In the genomic region with DNA sequence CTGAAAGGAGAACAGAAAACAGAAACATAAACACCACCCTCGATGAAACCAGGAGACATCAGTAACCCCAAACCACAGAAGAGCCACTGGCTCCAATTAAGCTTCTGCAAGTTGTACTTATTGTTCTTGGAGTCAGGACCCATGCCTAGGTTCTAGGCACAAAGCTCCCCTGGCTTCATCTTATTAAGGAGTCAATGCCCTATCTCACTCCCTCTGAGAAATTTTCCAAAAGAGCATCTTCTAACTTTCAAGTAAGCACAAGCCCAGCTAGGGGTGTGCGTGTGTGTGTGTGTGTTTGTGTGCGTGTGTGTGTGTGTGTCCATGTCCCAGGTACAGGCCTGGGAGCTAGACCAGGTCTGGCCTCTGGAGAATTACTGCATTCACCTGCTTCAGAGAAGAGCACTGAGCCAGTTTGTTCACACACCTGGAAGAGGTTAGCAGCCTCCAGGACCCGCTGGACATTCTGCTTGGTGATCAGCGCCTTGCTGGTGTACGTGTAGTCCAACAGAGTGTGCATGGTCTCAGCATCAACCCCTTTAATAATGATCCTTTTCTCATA, we compare ENCODE assay signal across 1 cellular context.
A peak's percentile ranks its signal among the peaks of the same experiment; 100 is the strongest.
TF ChIP-seq lines count a peak whose summit lies in the region.

No MANE protein-coding gene starts in this region.

TF ChIP-seq in GM12878, 131 proteins besides CTCF, POLR2A, EP300 and RAD21 (continued from another document and continues in another):
- TF ChIP-seq, protein P1, sequence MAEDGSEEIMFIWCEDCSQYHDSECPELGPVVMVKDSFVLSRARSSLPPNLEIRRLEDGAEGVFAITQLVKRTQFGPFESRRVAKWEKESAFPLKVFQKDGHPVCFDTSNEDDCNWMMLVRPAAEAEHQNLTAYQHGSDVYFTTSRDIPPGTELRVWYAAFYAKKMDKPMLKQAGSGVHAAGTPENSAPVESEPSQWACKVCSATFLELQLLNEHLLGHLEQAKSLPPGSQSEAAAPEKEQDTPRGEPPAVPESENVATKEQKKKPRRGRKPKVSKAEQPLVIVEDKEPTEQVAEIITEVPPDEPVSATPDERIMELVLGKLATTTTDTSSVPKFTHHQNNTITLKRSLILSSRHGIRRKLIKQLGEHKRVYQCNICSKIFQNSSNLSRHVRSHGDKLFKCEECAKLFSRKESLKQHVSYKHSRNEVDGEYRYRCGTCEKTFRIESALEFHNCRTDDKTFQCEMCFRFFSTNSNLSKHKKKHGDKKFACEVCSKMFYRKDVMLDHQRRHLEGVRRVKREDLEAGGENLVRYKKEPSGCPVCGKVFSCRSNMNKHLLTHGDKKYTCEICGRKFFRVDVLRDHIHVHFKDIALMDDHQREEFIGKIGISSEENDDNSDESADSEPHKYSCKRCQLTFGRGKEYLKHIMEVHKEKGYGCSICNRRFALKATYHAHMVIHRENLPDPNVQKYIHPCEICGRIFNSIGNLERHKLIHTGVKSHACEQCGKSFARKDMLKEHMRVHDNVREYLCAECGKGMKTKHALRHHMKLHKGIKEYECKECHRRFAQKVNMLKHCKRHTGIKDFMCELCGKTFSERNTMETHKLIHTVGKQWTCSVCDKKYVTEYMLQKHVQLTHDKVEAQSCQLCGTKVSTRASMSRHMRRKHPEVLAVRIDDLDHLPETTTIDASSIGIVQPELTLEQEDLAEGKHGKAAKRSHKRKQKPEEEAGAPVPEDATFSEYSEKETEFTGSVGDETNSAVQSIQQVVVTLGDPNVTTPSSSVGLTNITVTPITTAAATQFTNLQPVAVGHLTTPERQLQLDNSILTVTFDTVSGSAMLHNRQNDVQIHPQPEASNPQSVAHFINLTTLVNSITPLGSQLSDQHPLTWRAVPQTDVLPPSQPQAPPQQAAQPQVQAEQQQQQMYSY (CRISPR knock-in tag; IDR thresholded peaks at IDR 0.05): no peak
- TF ChIP-seq POLR2AphosphoS5 (IDR thresholded peaks at IDR 0.05; ENCODE audit: low read length) (no peak), ETV6 (conservative IDR thresholded peaks at IDR 0.05 in 1 of 2, IDR thresholded peaks at IDR 0.05 in 1 of 2; ENCODE audit: borderline replicate concordance in 1 of 2, low read depth in 1 of 2) (peak in 1 of 2 experiments; percentile 65; a peak in 2 of 4 replicates), RB1 (IDR thresholded peaks at IDR 0.05; ENCODE audit: borderline replicate concordance) (0 out of 2 replicates have a peak, but pooled peaks have one; percentile 36), MTA3 (IDR thresholded peaks at IDR 0.05; ENCODE audit: borderline replicate concordance, low read length) (peak; percentile 73), IKZF1 (conservative IDR thresholded peaks at IDR 0.05) (peak; percentile 92), JUNB (IDR thresholded peaks at IDR 0.05) (peak; percentile 19; the same call in 1 of the 2 replicates), ZSCAN29 (IDR thresholded peaks at IDR 0.05) (0 out of 2 replicates have a peak, but pooled peaks have one; percentile 18), GABPA (IDR thresholded peaks at IDR 0.05; ENCODE audit: low read depth) (no peak), NBN (IDR thresholded peaks at IDR 0.05) (peak; percentile 40), MYC (IDR thresholded peaks at IDR 0.05; ENCODE audit: insufficient read depth, insufficient read length, insufficient replicate concordance, low read length, severe bottlenecking) (no peak), CHD2 (IDR thresholded peaks at IDR 0.05; ENCODE audit: borderline replicate concordance, low read depth, low read length) (peak; percentile 74; the same call in 1 of the 2 replicates), RAD51 (IDR thresholded peaks at IDR 0.05) (no peak), IKZF2 (IDR thresholded peaks at IDR 0.05) (peak; percentile 97 to 98), CHD1 (IDR thresholded peaks at IDR 0.05; ENCODE audit: low read depth, low read length) (0 out of 2 replicates have a peak, but pooled peaks have one; percentile 15), ATF7 (IDR thresholded peaks at IDR 0.05; ENCODE audit: low read depth) (peak; percentile 80), EZH2 (IDR thresholded peaks at IDR 0.05; ENCODE audit: borderline replicate concordance, control insufficient read depth, low read depth, low read length) (peak; percentile 79; the same call in 1 of the 2 replicates), TBL1XR1 (IDR thresholded peaks at IDR 0.05; ENCODE audit: low read depth, low read length) (peak; percentile 88), BCL11A (IDR thresholded peaks at IDR 0.05; ENCODE audit: low read depth, low read length) (peak; percentile 100), MTA2 (IDR thresholded peaks at IDR 0.05; ENCODE audit: low read depth) (peak; percentile 100), POLR2AphosphoS2 (IDR thresholded peaks at IDR 0.05; ENCODE audit: low read depth, low read length) (no peak), SUZ12 (IDR thresholded peaks at IDR 0.05; ENCODE audit: unreplicated experiment) (no peak), CBFB (IDR thresholded peaks at IDR 0.05; ENCODE audit: low read depth) (peak; percentile 91)
- TF ChIP-seq, protein P2, sequence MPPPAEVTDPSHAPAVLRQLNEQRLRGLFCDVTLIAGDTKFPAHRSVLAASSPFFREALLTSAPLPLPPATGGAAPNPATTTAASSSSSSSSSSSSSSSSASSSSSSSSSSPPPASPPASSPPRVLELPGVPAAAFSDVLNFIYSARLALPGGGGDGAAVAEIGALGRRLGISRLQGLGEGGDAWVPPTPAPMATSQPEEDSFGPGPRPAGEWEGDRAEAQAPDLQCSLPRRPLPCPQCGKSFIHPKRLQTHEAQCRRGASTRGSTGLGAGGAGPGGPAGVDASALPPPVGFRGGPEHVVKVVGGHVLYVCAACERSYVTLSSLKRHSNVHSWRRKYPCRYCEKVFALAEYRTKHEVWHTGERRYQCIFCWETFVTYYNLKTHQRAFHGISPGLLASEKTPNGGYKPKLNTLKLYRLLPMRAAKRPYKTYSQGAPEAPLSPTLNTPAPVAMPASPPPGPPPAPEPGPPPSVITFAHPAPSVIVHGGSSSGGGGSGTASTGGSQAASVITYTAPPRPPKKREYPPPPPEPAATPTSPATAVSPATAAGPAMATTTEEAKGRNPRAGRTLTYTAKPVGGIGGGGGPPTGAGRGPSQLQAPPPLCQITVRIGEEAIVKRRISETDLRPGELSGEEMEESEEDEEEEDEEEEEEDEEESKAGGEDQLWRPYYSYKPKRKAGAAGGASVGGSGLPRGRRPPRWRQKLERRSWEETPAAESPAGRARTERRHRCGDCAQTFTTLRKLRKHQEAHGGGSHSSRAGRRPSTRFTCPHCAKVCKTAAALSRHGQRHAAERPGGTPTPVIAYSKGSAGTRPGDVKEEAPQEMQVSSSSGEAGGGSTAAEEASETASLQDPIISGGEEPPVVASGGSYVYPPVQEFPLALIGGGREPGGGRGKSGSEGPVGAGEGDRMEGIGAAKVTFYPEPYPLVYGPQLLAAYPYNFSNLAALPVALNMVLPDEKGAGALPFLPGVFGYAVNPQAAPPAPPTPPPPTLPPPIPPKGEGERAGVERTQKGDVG (CRISPR knock-in tag; IDR thresholded peaks at IDR 0.05): no peak
- TF ChIP-seq, protein P3, sequence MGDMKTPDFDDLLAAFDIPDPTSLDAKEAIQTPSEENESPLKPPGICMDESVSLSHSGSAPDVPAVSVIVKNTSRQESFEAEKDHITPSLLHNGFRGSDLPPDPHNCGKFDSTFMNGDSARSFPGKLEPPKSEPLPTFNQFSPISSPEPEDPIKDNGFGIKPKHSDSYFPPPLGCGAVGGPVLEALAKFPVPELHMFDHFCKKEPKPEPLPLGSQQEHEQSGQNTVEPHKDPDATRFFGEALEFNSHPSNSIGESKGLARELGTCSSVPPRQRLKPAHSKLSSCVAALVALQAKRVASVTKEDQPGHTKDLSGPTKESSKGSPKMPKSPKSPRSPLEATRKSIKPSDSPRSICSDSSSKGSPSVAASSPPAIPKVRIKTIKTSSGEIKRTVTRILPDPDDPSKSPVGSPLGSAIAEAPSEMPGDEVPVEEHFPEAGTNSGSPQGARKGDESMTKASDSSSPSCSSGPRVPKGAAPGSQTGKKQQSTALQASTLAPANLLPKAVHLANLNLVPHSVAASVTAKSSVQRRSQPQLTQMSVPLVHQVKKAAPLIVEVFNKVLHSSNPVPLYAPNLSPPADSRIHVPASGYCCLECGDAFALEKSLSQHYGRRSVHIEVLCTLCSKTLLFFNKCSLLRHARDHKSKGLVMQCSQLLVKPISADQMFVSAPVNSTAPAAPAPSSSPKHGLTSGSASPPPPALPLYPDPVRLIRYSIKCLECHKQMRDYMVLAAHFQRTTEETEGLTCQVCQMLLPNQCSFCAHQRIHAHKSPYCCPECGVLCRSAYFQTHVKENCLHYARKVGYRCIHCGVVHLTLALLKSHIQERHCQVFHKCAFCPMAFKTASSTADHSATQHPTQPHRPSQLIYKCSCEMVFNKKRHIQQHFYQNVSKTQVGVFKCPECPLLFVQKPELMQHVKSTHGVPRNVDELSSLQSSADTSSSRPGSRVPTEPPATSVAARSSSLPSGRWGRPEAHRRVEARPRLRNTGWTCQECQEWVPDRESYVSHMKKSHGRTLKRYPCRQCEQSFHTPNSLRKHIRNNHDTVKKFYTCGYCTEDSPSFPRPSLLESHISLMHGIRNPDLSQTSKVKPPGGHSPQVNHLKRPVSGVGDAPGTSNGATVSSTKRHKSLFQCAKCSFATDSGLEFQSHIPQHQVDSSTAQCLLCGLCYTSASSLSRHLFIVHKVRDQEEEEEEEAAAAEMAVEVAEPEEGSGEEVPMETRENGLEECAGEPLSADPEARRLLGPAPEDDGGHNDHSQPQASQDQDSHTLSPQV (IDR thresholded peaks at IDR 0.05): peak; percentile 4; the same call in 1 of the 2 replicates
- TF ChIP-seq, protein P4, sequence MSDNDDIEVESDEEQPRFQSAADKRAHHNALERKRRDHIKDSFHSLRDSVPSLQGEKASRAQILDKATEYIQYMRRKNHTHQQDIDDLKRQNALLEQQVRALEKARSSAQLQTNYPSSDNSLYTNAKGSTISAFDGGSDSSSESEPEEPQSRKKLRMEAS (IDR thresholded peaks at IDR 0.05; ENCODE audit: low read depth, low read length): no peak; the same call in 1 of the 2 replicates
- TF ChIP-seq, protein P5, sequence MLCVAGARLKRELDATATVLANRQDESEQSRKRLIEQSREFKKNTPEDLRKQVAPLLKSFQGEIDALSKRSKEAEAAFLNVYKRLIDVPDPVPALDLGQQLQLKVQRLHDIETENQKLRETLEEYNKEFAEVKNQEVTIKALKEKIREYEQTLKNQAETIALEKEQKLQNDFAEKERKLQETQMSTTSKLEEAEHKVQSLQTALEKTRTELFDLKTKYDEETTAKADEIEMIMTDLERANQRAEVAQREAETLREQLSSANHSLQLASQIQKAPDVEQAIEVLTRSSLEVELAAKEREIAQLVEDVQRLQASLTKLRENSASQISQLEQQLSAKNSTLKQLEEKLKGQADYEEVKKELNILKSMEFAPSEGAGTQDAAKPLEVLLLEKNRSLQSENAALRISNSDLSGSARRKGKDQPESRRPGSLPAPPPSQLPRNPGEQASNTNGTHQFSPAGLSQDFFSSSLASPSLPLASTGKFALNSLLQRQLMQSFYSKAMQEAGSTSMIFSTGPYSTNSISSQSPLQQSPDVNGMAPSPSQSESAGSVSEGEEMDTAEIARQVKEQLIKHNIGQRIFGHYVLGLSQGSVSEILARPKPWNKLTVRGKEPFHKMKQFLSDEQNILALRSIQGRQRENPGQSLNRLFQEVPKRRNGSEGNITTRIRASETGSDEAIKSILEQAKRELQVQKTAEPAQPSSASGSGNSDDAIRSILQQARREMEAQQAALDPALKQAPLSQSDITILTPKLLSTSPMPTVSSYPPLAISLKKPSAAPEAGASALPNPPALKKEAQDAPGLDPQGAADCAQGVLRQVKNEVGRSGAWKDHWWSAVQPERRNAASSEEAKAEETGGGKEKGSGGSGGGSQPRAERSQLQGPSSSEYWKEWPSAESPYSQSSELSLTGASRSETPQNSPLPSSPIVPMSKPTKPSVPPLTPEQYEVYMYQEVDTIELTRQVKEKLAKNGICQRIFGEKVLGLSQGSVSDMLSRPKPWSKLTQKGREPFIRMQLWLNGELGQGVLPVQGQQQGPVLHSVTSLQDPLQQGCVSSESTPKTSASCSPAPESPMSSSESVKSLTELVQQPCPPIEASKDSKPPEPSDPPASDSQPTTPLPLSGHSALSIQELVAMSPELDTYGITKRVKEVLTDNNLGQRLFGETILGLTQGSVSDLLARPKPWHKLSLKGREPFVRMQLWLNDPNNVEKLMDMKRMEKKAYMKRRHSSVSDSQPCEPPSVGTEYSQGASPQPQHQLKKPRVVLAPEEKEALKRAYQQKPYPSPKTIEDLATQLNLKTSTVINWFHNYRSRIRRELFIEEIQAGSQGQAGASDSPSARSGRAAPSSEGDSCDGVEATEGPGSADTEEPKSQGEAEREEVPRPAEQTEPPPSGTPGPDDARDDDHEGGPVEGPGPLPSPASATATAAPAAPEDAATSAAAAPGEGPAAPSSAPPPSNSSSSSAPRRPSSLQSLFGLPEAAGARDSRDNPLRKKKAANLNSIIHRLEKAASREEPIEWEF (IDR thresholded peaks at IDR 0.05; ENCODE audit: insufficient replicate concordance, low read depth, low read length): peak; percentile 11
- TF ChIP-seq, protein P6, sequence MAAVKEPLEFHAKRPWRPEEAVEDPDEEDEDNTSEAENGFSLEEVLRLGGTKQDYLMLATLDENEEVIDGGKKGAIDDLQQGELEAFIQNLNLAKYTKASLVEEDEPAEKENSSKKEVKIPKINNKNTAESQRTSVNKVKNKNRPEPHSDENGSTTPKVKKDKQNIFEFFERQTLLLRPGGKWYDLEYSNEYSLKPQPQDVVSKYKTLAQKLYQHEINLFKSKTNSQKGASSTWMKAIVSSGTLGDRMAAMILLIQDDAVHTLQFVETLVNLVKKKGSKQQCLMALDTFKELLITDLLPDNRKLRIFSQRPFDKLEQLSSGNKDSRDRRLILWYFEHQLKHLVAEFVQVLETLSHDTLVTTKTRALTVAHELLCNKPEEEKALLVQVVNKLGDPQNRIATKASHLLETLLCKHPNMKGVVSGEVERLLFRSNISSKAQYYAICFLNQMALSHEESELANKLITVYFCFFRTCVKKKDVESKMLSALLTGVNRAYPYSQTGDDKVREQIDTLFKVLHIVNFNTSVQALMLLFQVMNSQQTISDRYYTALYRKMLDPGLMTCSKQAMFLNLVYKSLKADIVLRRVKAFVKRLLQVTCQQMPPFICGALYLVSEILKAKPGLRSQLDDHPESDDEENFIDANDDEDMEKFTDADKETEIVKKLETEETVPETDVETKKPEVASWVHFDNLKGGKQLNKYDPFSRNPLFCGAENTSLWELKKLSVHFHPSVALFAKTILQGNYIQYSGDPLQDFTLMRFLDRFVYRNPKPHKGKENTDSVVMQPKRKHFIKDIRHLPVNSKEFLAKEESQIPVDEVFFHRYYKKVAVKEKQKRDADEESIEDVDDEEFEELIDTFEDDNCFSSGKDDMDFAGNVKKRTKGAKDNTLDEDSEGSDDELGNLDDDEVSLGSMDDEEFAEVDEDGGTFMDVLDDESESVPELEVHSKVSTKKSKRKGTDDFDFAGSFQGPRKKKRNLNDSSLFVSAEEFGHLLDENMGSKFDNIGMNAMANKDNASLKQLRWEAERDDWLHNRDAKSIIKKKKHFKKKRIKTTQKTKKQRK (IDR thresholded peaks at IDR 0.05; ENCODE audit: low read depth, low read length): no peak
- TF ChIP-seq, protein P7, sequence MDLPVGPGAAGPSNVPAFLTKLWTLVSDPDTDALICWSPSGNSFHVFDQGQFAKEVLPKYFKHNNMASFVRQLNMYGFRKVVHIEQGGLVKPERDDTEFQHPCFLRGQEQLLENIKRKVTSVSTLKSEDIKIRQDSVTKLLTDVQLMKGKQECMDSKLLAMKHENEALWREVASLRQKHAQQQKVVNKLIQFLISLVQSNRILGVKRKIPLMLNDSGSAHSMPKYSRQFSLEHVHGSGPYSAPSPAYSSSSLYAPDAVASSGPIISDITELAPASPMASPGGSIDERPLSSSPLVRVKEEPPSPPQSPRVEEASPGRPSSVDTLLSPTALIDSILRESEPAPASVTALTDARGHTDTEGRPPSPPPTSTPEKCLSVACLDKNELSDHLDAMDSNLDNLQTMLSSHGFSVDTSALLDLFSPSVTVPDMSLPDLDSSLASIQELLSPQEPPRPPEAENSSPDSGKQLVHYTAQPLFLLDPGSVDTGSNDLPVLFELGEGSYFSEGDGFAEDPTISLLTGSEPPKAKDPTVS (IDR thresholded peaks at IDR 0.05; ENCODE audit: low read depth, low read length): no peak
